ENCODE assay signal across 20 cellular contexts in genomic region chr9:122281368-122281767, GRCh38. TPM values are rescaled to one million over a fixed set of nuclear protein-coding genes. Genes with fewer than 3 reads are reported as not detected.
DNase-seq lines count a peak whose midpoint lies in the region; ATAC-seq, FAIRE-seq and TF ChIP-seq lines count a peak whose summit lies in the region.
"Had no signal": no experiment of that assay in that cellular context is flagged by ENCODE, and none has a peak within 500 bp of the region (broad histone marks: within the 10 kb centered on the region; RNA-seq: fewer than 3 reads in every experiment).

No MANE protein-coding gene starts in this region.

- H3K36me3 ChIP-seq in endothelial cell of umbilical vein (ENCODE audit: control insufficient read depth in 2 of 2, extremely low read depth in 1 of 2, insufficient read depth in 2 of 2, low read length in 2 of 2) (peaks cover 6 to 15% of the 10 kb centered on the region in 2 experiments), neural progenitor cell (no peaks in the 10 kb centered on the region)

- no peaks in the 10 kb centered on the region for H3K27me3 Mint-ChIP-seq in WTC11 (ENCODE audit: low read depth)
- H3K27me3 Mint-ChIP-seq in neural progenitor cell (ENCODE audit: insufficient read depth, low read depth) = no peaks in the 10 kb centered on the region
- H3K27me3 Mint-ChIP-seq in activated CD4-positive, alpha-beta T cell treated with anti-CD3 and anti-CD28 coated beads, Interleukin-2, amount 10 ng/mL, durations not matched to agents 7 days and 5 days = no peaks in the 10 kb centered on the region

- CTCF ChIA-PET in WTC11 (lab: Charles Lee) = interaction anchor here (0.7 to 1.8 kb wide), 2 partner anchors 69 to 75 kb away, joined by 4 to 6 read pairs; no protein-coding TSS in a partner anchor
- CTCF ChIA-PET in endothelial cell of umbilical vein (lab: Charles Lee) = interaction anchor here (1.2 to 2.4 kb wide), 6 partner anchors 9 to 160 kb away, joined by 3 to 12 read pairs (median 6); partner anchors contain the start of genes MRRF and RBM18
- CTCF ChIA-PET in activated CD4-positive, alpha-beta T cell treated with anti-CD3 and anti-CD28 coated beads, Interleukin-2, amount 10 ng/mL, durations not matched to agents 7 days and 5 days (lab: Charles Lee) = interaction anchor here (0.9 kb wide), 1 partner anchor 17 kb away, joined by 5 read pairs; the partner anchor contains the start of genes MRRF and RBM18

- H3K9me3 ChIP-seq in endothelial cell of umbilical vein (replicated peaks; ENCODE audit: control insufficient read depth, insufficient read depth, low read length) = no peaks in the 10 kb centered on the region
- H3K9me3 ChIP-seq in neural progenitor cell (ENCODE audit: low read depth) = no peaks in the 10 kb centered on the region

- no peaks in the 10 kb centered on the region for H3F3A ChIP-seq in neural progenitor cell (ENCODE audit: low read depth)

- H3K27ac ChIP-seq in endothelial cell of umbilical vein (ENCODE audit: insufficient read depth, low read depth, low read length) (peak overlapping the region; percentile 30), neural progenitor cell (no peak overlapping the region)
- H3K27ac ChIP-seq: 22Rv1, HL-60 had no signal

- H3K4me1 Mint-ChIP-seq in WTC11 (peaks cover 37% of the 10 kb centered on the region), neural progenitor cell (peaks cover 3% of the 10 kb centered on the region)
- no peaks in the 10 kb centered on the region for H3K4me1 Mint-ChIP-seq in activated CD4-positive, alpha-beta T cell treated with anti-CD3 and anti-CD28 coated beads, Interleukin-2, amount 10 ng/mL, durations not matched to agents 7 days and 5 days
- H3K4me1 Mint-ChIP-seq: CD14-positive monocyte had no signal

- no peak for ATAC-seq in WTC11
- no peak for ATAC-seq in left colon

- TF ChIP-seq CTCF in WTC11 (IDR thresholded peaks at IDR 0.05) = no peak
- no peak for TF ChIP-seq CTCF in endothelial cell of umbilical vein (IDR thresholded peaks at IDR 0.05; ENCODE audit: extremely low read depth in 1 of 2, insufficient read depth in 1 of 2, low read depth in 1 of 2, low read length in 2 of 2)
- TF ChIP-seq CTCF in neural progenitor cell (IDR thresholded peaks at IDR 0.05) = no peak

- H3K4me3 ChIP-seq in endothelial cell of umbilical vein (replicated peaks in 1 of 3; ENCODE audit: insufficient read depth in 1 of 3, low read depth in 1 of 3, low read length in 3 of 3) (no peak overlapping the region), neural progenitor cell (no peak overlapping the region)

- dilution Hi-C loops in endothelial cell of umbilical vein (cut with MboI; ENCODE audit: extremely low pct_ligation_motif_present, low sequenced_read_pairs) = no loop called here

- peak overlapping the region; percentile 20 for H2AFZ ChIP-seq in endothelial cell of umbilical vein (ENCODE audit: low read depth, low read length)
- H2AFZ ChIP-seq in neural progenitor cell (replicated peaks) = no peak overlapping the region

- H3K4me3 Mint-ChIP-seq in WTC11 (no peak overlapping the region), neural progenitor cell (no peak overlapping the region)
- no peak overlapping the region for H3K4me3 Mint-ChIP-seq in activated CD4-positive, alpha-beta T cell treated with anti-CD3 and anti-CD28 coated beads, Interleukin-2, amount 10 ng/mL, durations not matched to agents 7 days and 5 days
- H3K4me3 Mint-ChIP-seq: CD14-positive monocyte, HFFc6 had no signal

- no TSS peak for BruUV-seq in endothelial cell of umbilical vein (replicated peaks; lab: Mats Ljungman, UMichigan)

- POLR2A ChIA-PET in WTC11 (lab: Charles Lee) = no interaction called here
- POLR2A ChIA-PET in endothelial cell of umbilical vein (lab: Charles Lee) = no interaction called here
- POLR2A ChIA-PET in activated CD4-positive, alpha-beta T cell treated with anti-CD3 and anti-CD28 coated beads, Interleukin-2, amount 10 ng/mL, durations not matched to agents 7 days and 5 days (lab: Charles Lee) = no interaction called here

- intact Hi-C loops in endothelial cell of umbilical vein (cut with micrococcal nuclease) = no loop called here
- intact Hi-C loops in left colon (cut with DNase I, micrococcal nuclease) = no loop called here

- peak overlapping the region; percentile 0 for H3K9ac ChIP-seq in endothelial cell of umbilical vein (replicated peaks; ENCODE audit: extremely low read depth, insufficient read depth, low read length)
- peak overlapping the region; percentile 27 for H3K9ac ChIP-seq in neural progenitor cell

- DNase-seq in NCI-H2107 treated with DMSO at 0.1 percent for 48 hours (lab: John Stamatoyannopoulos, UW; ENCODE audit: unreplicated experiment) (peak; percentile 30), NCI-H2107 (lab: John Stamatoyannopoulos, UW) (no peak), WTC11 (ENCODE audit: low spot score) (no peak), endothelial cell of umbilical vein (ENCODE audit: low read depth, low spot score) (no peak), neural progenitor cell (ENCODE audit: low spot score) (no peak), left colon (no peak)
- DNase-seq in activated T-cell treated with anti-CD3 and anti-CD28 coated beads, Interleukin-2, amount 50 U/mL, for 48 hours = no peak
- no peak for DNase-seq in activated CD4-positive, alpha-beta T cell treated with anti-CD3 and anti-CD28 coated beads, Interleukin-2, amount 10 ng/mL, durations not matched to agents 7 days and 5 days
- DNase-seq: DMS79 treated with DMSO at 0.1 percent for 48 hours; HFFc6; IMR-90; NCI-H1417 treated with DMSO at 0.1 percent for 48 hours; NCI-H187 treated with DMSO at 0.1 percent for 48 hours; NCI-H446 treated with DMSO at 0.1 percent for 48 hours; NCI-H69; NK-92 treated with Interleukin-12 subunit alpha and Interleukin-12 subunit beta, amount 100 ng/mL, for 24 hours; SIG-M5 had no signal

- no peaks in the 10 kb centered on the region for H3K9me1 ChIP-seq in endothelial cell of umbilical vein (replicated peaks; ENCODE audit: control insufficient read depth, extremely low read depth, insufficient read depth, low read length)

- H3K4me1 ChIP-seq in endothelial cell of umbilical vein (ENCODE audit: control insufficient read depth, extremely low read depth, insufficient read depth, low read length) (peaks cover 18% of the 10 kb centered on the region), neural progenitor cell (no peaks in the 10 kb centered on the region)

- H4K20me1 ChIP-seq in endothelial cell of umbilical vein (replicated peaks; ENCODE audit: control insufficient read depth, extremely low read depth, insufficient read depth, low read length) (no peaks in the 10 kb centered on the region), neural progenitor cell (ENCODE audit: low read depth) (peaks cover 3% of the 10 kb centered on the region)

- H3K9me3 Mint-ChIP-seq in WTC11 (peaks cover 10% of the 10 kb centered on the region), neural progenitor cell (peaks cover 11% of the 10 kb centered on the region)
- H3K9me3 Mint-ChIP-seq in activated CD4-positive, alpha-beta T cell treated with anti-CD3 and anti-CD28 coated beads, Interleukin-2, amount 10 ng/mL, durations not matched to agents 7 days and 5 days = peaks cover 5% of the 10 kb centered on the region

- peaks cover 45% of the 10 kb centered on the region for H3K36me3 Mint-ChIP-seq in WTC11
- H3K36me3 Mint-ChIP-seq in neural progenitor cell = peaks cover 22% of the 10 kb centered on the region
- H3K36me3 Mint-ChIP-seq in activated CD4-positive, alpha-beta T cell treated with anti-CD3 and anti-CD28 coated beads, Interleukin-2, amount 10 ng/mL, durations not matched to agents 7 days and 5 days (ENCODE audit: low read depth) = peaks cover 39% of the 10 kb centered on the region

- no peaks in the 10 kb centered on the region for H3K27me3 ChIP-seq in endothelial cell of umbilical vein (ENCODE audit: control insufficient read depth in 2 of 2, insufficient read depth in 2 of 2, low read length in 2 of 2)
- no peaks in the 10 kb centered on the region for H3K27me3 ChIP-seq in neural progenitor cell

- TF ChIP-seq POLR2A in endothelial cell of umbilical vein (IDR thresholded peaks at IDR 0.05; ENCODE audit: low read depth, low read length) = no peak

- H3K4me2 ChIP-seq in endothelial cell of umbilical vein (ENCODE audit: insufficient read depth, low read length) = peak overlapping the region; percentile 60
- no peak overlapping the region for H3K4me2 ChIP-seq in neural progenitor cell

- no peak for FAIRE-seq in endothelial cell of umbilical vein (lab: Jason Lieb, UNC)

- peak overlapping the region; percentile 87 for H3K27ac Mint-ChIP-seq in WTC11
- H3K27ac Mint-ChIP-seq in neural progenitor cell = no peak overlapping the region
- no peak overlapping the region for H3K27ac Mint-ChIP-seq in activated CD4-positive, alpha-beta T cell treated with anti-CD3 and anti-CD28 coated beads, Interleukin-2, amount 10 ng/mL, durations not matched to agents 7 days and 5 days
- H3K27ac Mint-ChIP-seq: HFFc6 had no signal

- peaks cover 14% of the 10 kb centered on the region for H3K79me2 ChIP-seq in endothelial cell of umbilical vein (ENCODE audit: control insufficient read depth, insufficient read depth, low read length)
- H3K79me2 ChIP-seq in neural progenitor cell (ENCODE audit: low read depth) = peaks cover 15% of the 10 kb centered on the region

RNA-seq across cellular contexts. Expression of gene MRRF, which starts 16.7 kb away (rescaled TPM):
- total RNA-seq in WTC11 (2021) (36.1 to 42.3 TPM (median 38.8 TPM) in 3 replicates), endothelial cell of umbilical vein (36.4 and 36.5 TPM in 2 replicates), neural progenitor cell (ENCODE audit: low replicate concordance) (22.1 and 44.4 TPM in 2 replicates), left colon (10 to 100 TPM; 48.0 to 62.7 TPM)
- polyA plus RNA-seq in endothelial cell of umbilical vein = 24.2 and 27.2 TPM in 2 replicates
- polyA plus RNA-seq in endothelial cell of umbilical vein (2011; cell fraction: cytosol; rRNA removed) = 36.8 and 37.1 TPM in 2 replicates
- 67.3 and 78.8 TPM in 2 replicates for polyA plus RNA-seq in endothelial cell of umbilical vein (2011; cell fraction: nucleus; rRNA removed)
- 26.9 and 44.5 TPM in 2 replicates for polyA plus RNA-seq in endothelial cell of umbilical vein (2012)
- 57.9 and 74.1 TPM in 2 replicates for polyA minus RNA-seq in endothelial cell of umbilical vein
- 49.5 TPM for polyA minus RNA-seq in endothelial cell of umbilical vein (2011; cell fraction: cytosol; rRNA and poly(A)+ RNA removed)
- polyA minus RNA-seq in endothelial cell of umbilical vein (2011; cell fraction: nucleus; rRNA and poly(A)+ RNA removed) = 36.4 and 53.4 TPM in 2 replicates
- 10 to 100 TPM; 34.1 to 35.4 TPM for total RNA-seq in activated CD4-positive, alpha-beta T cell treated with anti-CD3 and anti-CD28 coated beads, Interleukin-2, amount 10 ng/mL, durations not matched to agents 7 days and 5 days

RNA-seq across cellular contexts. Expression of gene RBM18, which starts 16.7 kb away (rescaled TPM):
- total RNA-seq in WTC11 (2021) (11.4 to 14.3 TPM (median 13.1 TPM) in 3 replicates), endothelial cell of umbilical vein (26.9 and 28.6 TPM in 2 replicates), neural progenitor cell (ENCODE audit: low replicate concordance) (8.4 and 12.9 TPM in 2 replicates), left colon (10 to 100 TPM; 15.7 to 18.1 TPM)
- 7.0 and 7.9 TPM in 2 replicates for polyA plus RNA-seq in endothelial cell of umbilical vein
- 15.5 and 18.6 TPM in 2 replicates for polyA plus RNA-seq in endothelial cell of umbilical vein (2011; cell fraction: cytosol; rRNA removed)
- 11.8 and 12.0 TPM in 2 replicates for polyA plus RNA-seq in endothelial cell of umbilical vein (2011; cell fraction: nucleus; rRNA removed)
- 22.9 and 24.7 TPM in 2 replicates for polyA plus RNA-seq in endothelial cell of umbilical vein (2012)
- 9.6 and 12.9 TPM in 2 replicates for polyA minus RNA-seq in endothelial cell of umbilical vein
- polyA minus RNA-seq in endothelial cell of umbilical vein (2011; cell fraction: cytosol; rRNA and poly(A)+ RNA removed) = 12.4 TPM
- 5.4 TPM in 2 replicates for polyA minus RNA-seq in endothelial cell of umbilical vein (2011; cell fraction: nucleus; rRNA and poly(A)+ RNA removed)
- total RNA-seq in activated CD4-positive, alpha-beta T cell treated with anti-CD3 and anti-CD28 coated beads, Interleukin-2, amount 10 ng/mL, durations not matched to agents 7 days and 5 days = 10 to 100 TPM; 21.5 to 23.6 TPM

RNA-seq across cellular contexts. Expression of gene LHX6, which starts 52.6 kb away (rescaled TPM):
- total RNA-seq in WTC11 (2021) (0.71 to 1.5 TPM (median 1.5 TPM) in 3 replicates), endothelial cell of umbilical vein (9.4 and 18.4 TPM in 2 replicates), neural progenitor cell (ENCODE audit: low replicate concordance) (0.93 TPM in 1 of 2 replicates, not detected in the other), left colon (1 to 10 TPM; 1.6 to 2.1 TPM)
- 1.8 and 2.4 TPM in 2 replicates for polyA plus RNA-seq in endothelial cell of umbilical vein
- 1.7 and 2.3 TPM in 2 replicates for polyA plus RNA-seq in endothelial cell of umbilical vein (2011; cell fraction: cytosol; rRNA removed)
- 3.9 and 6.1 TPM in 2 replicates for polyA plus RNA-seq in endothelial cell of umbilical vein (2011; cell fraction: nucleus; rRNA removed)
- 4.1 and 5.6 TPM in 2 replicates for polyA plus RNA-seq in endothelial cell of umbilical vein (2012)
- polyA minus RNA-seq in endothelial cell of umbilical vein = 0.85 and 1.9 TPM in 2 replicates
- not detected for polyA minus RNA-seq in endothelial cell of umbilical vein (2011; cell fraction: cytosol; rRNA and poly(A)+ RNA removed)
- polyA minus RNA-seq in endothelial cell of umbilical vein (2011; cell fraction: nucleus; rRNA and poly(A)+ RNA removed) = 0.77 and 3.1 TPM in 2 replicates
- not detected for total RNA-seq in activated CD4-positive, alpha-beta T cell treated with anti-CD3 and anti-CD28 coated beads, Interleukin-2, amount 10 ng/mL, durations not matched to agents 7 days and 5 days
- total RNA-seq: HFFc6 had no signal
- polyA plus RNA-seq: CD14-positive monocyte had no signal
